In genomic region chr19:45886427-45887310, GRCh38 we compare ENCODE assay signal across 8 cellular contexts. TPM values are rescaled to one million over a fixed set of nuclear protein-coding genes. Genes with fewer than 3 reads are reported as not detected.
A peak's percentile ranks its signal among the peaks of the same experiment; 100 is the strongest.
DNase-seq lines count a peak whose midpoint lies in the region; ATAC-seq and TF ChIP-seq lines count a peak whose summit lies in the region.

No MANE protein-coding gene starts in this region.

- H3K27me3 ChIP-seq in mucosa of rectum (ENCODE audit: control insufficient read depth in 2 of 2, insufficient read depth in 2 of 2, low read length in 2 of 2) = no peaks in the 10 kb centered on the region

- H3K27ac ChIP-seq in mucosa of rectum (ENCODE audit: low read depth in 2 of 2, low read length in 2 of 2) = peak overlapping the region; percentile 85 to 90

- no peaks in the 10 kb centered on the region for H3K9me3 ChIP-seq in mucosa of rectum (ENCODE audit: control insufficient read depth in 2 of 2, low read length in 2 of 2)

- peaks cover 33 to 38% of the 10 kb centered on the region in 2 donors for H3K4me1 ChIP-seq in mucosa of rectum (ENCODE audit: control insufficient read depth in 2 of 2, insufficient read depth in 2 of 2, low read length in 2 of 2)

- peak overlapping the region; percentile 84 to 92 for H3K9ac ChIP-seq in mucosa of rectum (ENCODE audit: low read depth in 1 of 2, low read length in 2 of 2)

- peak; percentile 93 for DNase-seq in D341Med (ENCODE audit: low spot score)
- DNase-seq in Jurkat, Clone E6-1 (ENCODE audit: low read depth, low spot score) = peak; percentile 93
- DNase-seq in OCI-M2 (lab: John Stamatoyannopoulos, UW; ENCODE audit: unreplicated experiment) = peak; percentile 77
- peak; percentile 88 for DNase-seq in activated T-cell treated with anti-CD3 and anti-CD28 coated beads, Interleukin-2, amount 50 U/mL, for 1 hour
- peak; percentile 93 to 95 for DNase-seq in erythroblast (lab: John Stamatoyannopoulos, UW)
- peak; percentile 81 for DNase-seq in stimulated activated CD8-positive, alpha-beta memory T cell treated with anti-CD3 and anti-CD28 coated beads, Interleukin-4, amount 100 ng/mL, for 24 hours (ENCODE audit: low read depth)

- TF ChIP-seq POLR2A in erythroblast (IDR thresholded peaks at IDR 0.05; ENCODE audit: low read length) = peak; percentile 62

- no peaks in the 10 kb centered on the region for H3K36me3 ChIP-seq in mucosa of rectum (ENCODE audit: control insufficient read depth in 2 of 2, insufficient read depth in 2 of 2, low read length in 2 of 2)

- peak; percentile 45 for ATAC-seq in GM21528 (IDR thresholded peaks at IDR 0.05; ENCODE audit: low FRiP score, unreplicated experiment)

- H3K4me3 ChIP-seq in Jurkat, Clone E6-1 (ENCODE audit: low read length) = peak overlapping the region; percentile 81
- peak overlapping the region; percentile 83 to 85 for H3K4me3 ChIP-seq in mucosa of rectum (ENCODE audit: low read length in 2 of 2)

RNA-seq across cellular contexts. Expression of gene IRF2BP1, which starts 0.7 kb away (rescaled TPM):
- polyA plus RNA-seq in Jurkat, Clone E6-1 (2012; ENCODE audit: insufficient read depth, insufficient read length) = 23.2 TPM

RNA-seq across cellular contexts. Expression of gene MYPOP, which starts 15.7 kb away (rescaled TPM):
- 18.3 TPM for polyA plus RNA-seq in Jurkat, Clone E6-1 (2012; ENCODE audit: insufficient read depth, insufficient read length)

RNA-seq across cellular contexts. Expression of gene FOXA3, which starts 22.5 kb away (rescaled TPM):
- polyA plus RNA-seq in Jurkat, Clone E6-1 (2012; ENCODE audit: insufficient read depth, insufficient read length) = 1.5 TPM

RNA-seq across cellular contexts. Expression of gene SYMPK, which starts 23.7 kb away (rescaled TPM):
- polyA plus RNA-seq in Jurkat, Clone E6-1 (2012; ENCODE audit: insufficient read depth, insufficient read length) = 133 TPM

RNA-seq across cellular contexts. Expression of gene NANOS2, which starts 27.9 kb away (rescaled TPM):
- polyA plus RNA-seq in Jurkat, Clone E6-1 (2012; ENCODE audit: insufficient read depth, insufficient read length) = not detected

Comparison
In these comparisons a context has a peak if more than half of its experiments do, and no peak if none do; other contexts are left out.
1. Peak in every context shown above with its lines: DNase-seq, ATAC-seq, H3K4me3 ChIP-seq and H3K27ac ChIP-seq.